Comparison of ENCODE assay signal across 18 cellular contexts in genomic region chr1:110513511-110513910, GRCh38. TPM values are rescaled to one million over a fixed set of nuclear protein-coding genes. Genes with fewer than 3 reads are reported as not detected.
DNase-seq lines count a peak whose midpoint lies in the region; ATAC-seq and TF ChIP-seq lines count a peak whose summit lies in the region.
"Had no signal": no experiment of that assay in that cellular context is flagged by ENCODE, and none has a peak within 500 bp of the region (broad histone marks: within the 10 kb centered on the region; RNA-seq: fewer than 3 reads in every experiment).

No MANE protein-coding gene starts in this region.

- no peaks in the 10 kb centered on the region for H4K20me1 ChIP-seq in DND-41 (ENCODE audit: insufficient read depth, low read length)

- H3K4me1 ChIP-seq in DND-41 (ENCODE audit: insufficient read depth, low read length), result no peaks in the 10 kb centered on the region

- no peak for TF ChIP-seq CTCF in DND-41 (IDR thresholded peaks at IDR 0.05; ENCODE audit: borderline replicate concordance, extremely low read depth, low read length, poor library complexity, severe bottlenecking)
- TF ChIP-seq CTCF in osteocyte (IDR thresholded peaks at IDR 0.05), result no peak

- H3K4me3 ChIP-seq in DND-41 (ENCODE audit: low read depth in 1 of 2, low read length in 2 of 2), result no peak overlapping the region

- DNase-seq in DND-41 (no peak), HT1080 (ENCODE audit: low read depth) (peak; percentile 54), SHP77 treated with DMSO at 0.1 percent for 48 hours (lab: John Stamatoyannopoulos, UW) (peak; percentile 62), iPS-NIHi11 (ENCODE audit: low spot score) (peak; percentile 36), osteocyte (ENCODE audit: extremely low spot score, unreplicated experiment) (no peak), cerebellar cortex (ENCODE audit: low spot score) (no peak)
- DNase-seq in central memory CD4-positive, alpha-beta T cell, result no peak
- DNase-seq: activated gamma-delta T cell treated with Interleukin-2 at 50 U/mL for 16 hours; CD4-positive, alpha-beta memory T cell; HCEC 1CT; NCI-H446 treated with DMSO at 0.1 percent for 48 hours; occipital lobe; T1000 had no signal

- H3K27ac ChIP-seq in DND-41 (ENCODE audit: low read length), result no peak overlapping the region

- no peak overlapping the region for H3K27ac Mint-ChIP-seq in osteocyte (ENCODE audit: unreplicated experiment)
- H3K27ac Mint-ChIP-seq: CD4-positive, alpha-beta memory T cell; memory B cell; stimulated activated naive CD8-positive, alpha-beta T cell treated with anti-CD3 and anti-CD28 coated beads, Interleukin-15, Interleukin-2, amounts not matched to agents 100 ng/mL and 50 ng/mL, for 24 hours had no signal

- no peak overlapping the region for H2AFZ ChIP-seq in DND-41 (ENCODE audit: low read depth, low read length)

- H3K36me3 ChIP-seq in DND-41 (ENCODE audit: insufficient read depth, low read length), result no peaks in the 10 kb centered on the region

- H3K4me3 Mint-ChIP-seq in osteocyte (ENCODE audit: unreplicated experiment), result no peak overlapping the region
- H3K4me3 Mint-ChIP-seq: CD4-positive, alpha-beta memory T cell; memory B cell; stimulated activated naive CD8-positive, alpha-beta T cell treated with anti-CD3 and anti-CD28 coated beads, Interleukin-15, Interleukin-2, amounts not matched to agents 100 ng/mL and 50 ng/mL, for 24 hours had no signal

- no peaks in the 10 kb centered on the region for H3K4me1 Mint-ChIP-seq in osteocyte (ENCODE audit: unreplicated experiment)
- H3K4me1 Mint-ChIP-seq: CD4-positive, alpha-beta memory T cell; memory B cell had no signal

- no peak overlapping the region for H3K9ac ChIP-seq in DND-41 (ENCODE audit: low read depth, low read length)

- ATAC-seq in DND-41 (ENCODE audit: insufficient read depth, low read depth) (peak; percentile 40; the same call in 2 of the 3 replicates), HG02678 (IDR thresholded peaks at IDR 0.05; ENCODE audit: unreplicated experiment) (no peak)

- H3K36me3 Mint-ChIP-seq in osteocyte (ENCODE audit: unreplicated experiment), result no peaks in the 10 kb centered on the region
- H3K36me3 Mint-ChIP-seq: CD4-positive, alpha-beta memory T cell; memory B cell had no signal

- no peaks in the 10 kb centered on the region for H3K79me2 ChIP-seq in DND-41 (ENCODE audit: insufficient read depth, low read length)

- H3K9me3 ChIP-seq in DND-41 (ENCODE audit: insufficient read depth, low read length, severe bottlenecking), result no peaks in the 10 kb centered on the region

- no peaks in the 10 kb centered on the region for H3K9me3 Mint-ChIP-seq in osteocyte (ENCODE audit: unreplicated experiment)
- H3K9me3 Mint-ChIP-seq: CD4-positive, alpha-beta memory T cell; stimulated activated naive CD8-positive, alpha-beta T cell treated with anti-CD3 and anti-CD28 coated beads, Interleukin-15, Interleukin-2, amounts not matched to agents 100 ng/mL and 50 ng/mL, for 24 hours had no signal

- H3K27me3 ChIP-seq in DND-41 (ENCODE audit: insufficient read depth, low read length, poor library complexity), result no peaks in the 10 kb centered on the region

- no peak overlapping the region for H3K4me2 ChIP-seq in DND-41 (ENCODE audit: insufficient read depth, low read length)

- peaks cover 7% of the 10 kb centered on the region for H3K27me3 Mint-ChIP-seq in osteocyte (ENCODE audit: unreplicated experiment)

RNA-seq across cellular contexts. Expression of gene KCNA10, which starts 5.5 kb away (rescaled TPM):
- total RNA-seq in HT1080 (2014; rRNA removed; shearing (Covaris generic)), result not detected in 2 replicates
- polyA plus RNA-seq in HT1080 (2015; cell fraction: cytosol; rRNA removed), result 0.03 TPM in 2 replicates
- not detected in 2 replicates for polyA plus RNA-seq in HT1080 (2015; cell fraction: nucleus; rRNA removed)
- not detected in 2 replicates for total RNA-seq in osteocyte
- total RNA-seq: CD4-positive, alpha-beta memory T cell; fibroblast of villous mesenchyme; HT-29; occipital lobe had no signal
- polyA plus RNA-seq: CD4-positive, alpha-beta memory T cell had no signal

Comparison
In these comparisons a context has a peak if more than half of its experiments do, and no peak if none do; other contexts are left out.
1. DNase-seq: peak in HT1080 (single experiment), SHP77 treated with DMSO at 0.1 percent for 48 hours (single experiment) and iPS-NIHi11 (single experiment); none in DND-41 (single experiment), osteocyte (single experiment), cerebellar cortex (single experiment) and central memory CD4-positive, alpha-beta T cell (single experiment).